In genomic region chr17:49687878-49688491, GRCh38 we compare ENCODE assay signal across 9 cellular contexts. TPM values are rescaled to one million over a fixed set of nuclear protein-coding genes. Genes with fewer than 3 reads are reported as not detected.
DNase-seq lines count a peak whose midpoint lies in the region; ATAC-seq and TF ChIP-seq lines count a peak whose summit lies in the region.
"Had no signal": no experiment of that assay in that cellular context is flagged by ENCODE, and none has a peak within 500 bp of the region (broad histone marks: within the 10 kb centered on the region; RNA-seq: fewer than 3 reads in every experiment).

No MANE protein-coding gene starts in this region.

- peak in 1 of 2 donors; percentile 5 for TF ChIP-seq RAD21 in liver (IDR thresholded peaks at IDR 0.05)

- H3K4me1 ChIP-seq in liver (ENCODE audit: control insufficient read depth in 4 of 4, insufficient read depth in 4 of 4, low read length in 3 of 4) (no peaks in the 10 kb centered on the region), upper lobe of left lung (peaks cover 35 to 52% (median 42%) of the 10 kb centered on the region in 4 donors)

- no peaks in the 10 kb centered on the region for H3K27me3 ChIP-seq in liver (ENCODE audit: control insufficient read depth in 4 of 4, insufficient read depth in 4 of 4, low read length in 3 of 4)
- H3K27me3 ChIP-seq in upper lobe of left lung = no peaks in the 10 kb centered on the region

- intact Hi-C loops in activated T-helper 2 cell treated with anti-CD3 and anti-CD28 coated beads, Interferon-gamma antibody, Interleukin-2, Interleukin-4, amounts not matched to agents 10 μg/mL and 5 μg/mL and 100 μg/mL, durations not matched to agents 14 hours and 24 hours and 36 hours (cut with micrococcal nuclease) = no loop called here

- no peaks in the 10 kb centered on the region for H3K9me3 Mint-ChIP-seq in activated T-cell treated with anti-CD3 and anti-CD28 coated beads, Interleukin-2, amount 50 U/mL, for 4 hours
- H3K9me3 Mint-ChIP-seq in activated T-helper 2 cell treated with anti-CD3 and anti-CD28 coated beads, Interferon-gamma antibody, Interleukin-2, Interleukin-4, amounts not matched to agents 10 μg/mL and 5 μg/mL and 100 μg/mL, durations not matched to agents 14 hours and 24 hours and 36 hours = peaks cover 5% of the 10 kb centered on the region

- H3K4me3 Mint-ChIP-seq in activated T-cell treated with anti-CD3 and anti-CD28 coated beads, Interleukin-2, amount 50 U/mL, for 4 hours = peak overlapping the region; percentile 75
- no peak overlapping the region for H3K4me3 Mint-ChIP-seq in activated T-helper 2 cell treated with anti-CD3 and anti-CD28 coated beads, Interferon-gamma antibody, Interleukin-2, Interleukin-4, amounts not matched to agents 10 μg/mL and 5 μg/mL and 100 μg/mL, durations not matched to agents 14 hours and 24 hours and 36 hours (ENCODE audit: low read depth)

- H3K27ac Mint-ChIP-seq in activated T-helper 2 cell treated with anti-CD3 and anti-CD28 coated beads, Interferon-gamma antibody, Interleukin-2, Interleukin-4, amounts not matched to agents 10 μg/mL and 5 μg/mL and 100 μg/mL, durations not matched to agents 14 hours and 24 hours and 36 hours = peak overlapping the region; percentile 93

- H3K36me3 Mint-ChIP-seq in activated T-cell treated with anti-CD3 and anti-CD28 coated beads, Interleukin-2, amount 50 U/mL, for 4 hours (ENCODE audit: insufficient read depth) = no peaks in the 10 kb centered on the region
- peaks cover 5% of the 10 kb centered on the region for H3K36me3 Mint-ChIP-seq in activated T-helper 2 cell treated with anti-CD3 and anti-CD28 coated beads, Interferon-gamma antibody, Interleukin-2, Interleukin-4, amounts not matched to agents 10 μg/mL and 5 μg/mL and 100 μg/mL, durations not matched to agents 14 hours and 24 hours and 36 hours (ENCODE audit: low read depth)

- H3K9me3 ChIP-seq in liver (ENCODE audit: control insufficient read depth in 4 of 4, low read length in 3 of 4) (no peaks in the 10 kb centered on the region), upper lobe of left lung (no peaks in the 10 kb centered on the region)

- no peak for TF ChIP-seq POLR2A in upper lobe of left lung (IDR thresholded peaks at IDR 0.05)

- no peak for TF ChIP-seq CTCF in liver (IDR thresholded peaks at IDR 0.05; ENCODE audit: low read depth, low read length, missing input control)
- TF ChIP-seq CTCF in upper lobe of left lung (IDR thresholded peaks at IDR 0.05) = no peak

- H3K9ac ChIP-seq in liver (ENCODE audit: low read depth in 1 of 2, low read length in 2 of 2) = no peak overlapping the region

- H3K36me3 ChIP-seq in liver (ENCODE audit: control insufficient read depth in 4 of 4, insufficient read depth in 3 of 4, low read depth in 1 of 4, low read length in 3 of 4) (no peaks in the 10 kb centered on the region), upper lobe of left lung (no peaks in the 10 kb centered on the region)

- H3K27me3 Mint-ChIP-seq in activated T-cell treated with anti-CD3 and anti-CD28 coated beads, Interleukin-2, amount 50 U/mL, for 4 hours (ENCODE audit: low read depth) = no peaks in the 10 kb centered on the region
- no peaks in the 10 kb centered on the region for H3K27me3 Mint-ChIP-seq in activated T-helper 2 cell treated with anti-CD3 and anti-CD28 coated beads, Interferon-gamma antibody, Interleukin-2, Interleukin-4, amounts not matched to agents 10 μg/mL and 5 μg/mL and 100 μg/mL, durations not matched to agents 14 hours and 24 hours and 36 hours (ENCODE audit: low read depth)

- H3K4me3 ChIP-seq in liver (ENCODE audit: low read depth in 1 of 3, low read length in 3 of 3) (no peak overlapping the region), upper lobe of left lung (peak overlapping the region in 2 of 4 donors; percentile 5 to 6)

- H3K4me1 Mint-ChIP-seq in activated T-cell treated with anti-CD3 and anti-CD28 coated beads, Interleukin-2, amount 50 U/mL, for 4 hours (ENCODE audit: low read depth) = peaks cover 39% of the 10 kb centered on the region
- peaks cover 19% of the 10 kb centered on the region for H3K4me1 Mint-ChIP-seq in activated T-helper 2 cell treated with anti-CD3 and anti-CD28 coated beads, Interferon-gamma antibody, Interleukin-2, Interleukin-4, amounts not matched to agents 10 μg/mL and 5 μg/mL and 100 μg/mL, durations not matched to agents 14 hours and 24 hours and 36 hours (ENCODE audit: low read depth)

- DNase-seq in activated T-cell treated with anti-CD3 and anti-CD28 coated beads, Interleukin-2, amount 50 U/mL, for 4 hours = no peak
- DNase-seq in activated T-cell treated with anti-CD3 and anti-CD28 coated beads, Interleukin-2, amount 50 U/mL, for 1 hour = no peak
- no peak for DNase-seq in activated T-helper 2 cell treated with anti-CD3 and anti-CD28 coated beads, Interferon-gamma antibody, Interleukin-2, Interleukin-4, amounts not matched to agents 10 μg/mL and 5 μg/mL and 100 μg/mL, durations not matched to agents 14 hours and 24 hours and 36 hours (ENCODE audit: low spot score)
- peak in 1 of 2 donors; percentile 57 for DNase-seq in upper lobe of left lung
- DNase-seq in putamen (ENCODE audit: low spot score) = no peak
- no peak for DNase-seq in anterior cingulate cortex (lab: John Stamatoyannopoulos, UW)
- DNase-seq: NCI-H1436 treated with DMSO at 0.1 percent for 48 hours had no signal

- WGBS in liver = 56% methylated on average over 10 of the region's 10 CpGs
- WGBS in upper lobe of left lung, 2 donors = 39% methylated on average over 10 of the region's 10 CpGs

- peak in 2 of 4 donors; percentile 47 to 85 for TF ChIP-seq EP300 in upper lobe of left lung (IDR thresholded peaks at IDR 0.05)

- ATAC-seq in activated T-cell treated with anti-CD3 and anti-CD28 coated beads, Interleukin-2, amount 50 U/mL, for 4 hours = peak; percentile 66 to 78
- ATAC-seq in upper lobe of left lung (ENCODE audit: low FRiP score in 2 of 2) (peak; percentile 53 to 55), GM21529 (IDR thresholded peaks at IDR 0.05; ENCODE audit: unreplicated experiment) (no peak)

- H3K27ac ChIP-seq in liver (ENCODE audit: low read depth in 1 of 2, low read length in 2 of 2) = peak overlapping the region in 1 of 2 donors; percentile 32
- H3K27ac ChIP-seq in upper lobe of left lung = peak overlapping the region; percentile 70 to 85 (median 82)

TF ChIP-seq in liver, 16 proteins besides CTCF, POLR2A, EP300 and RAD21 (continues in another document):
- TF ChIP-seq HNF4G (IDR thresholded peaks at IDR 0.05) (no peak), MAX (IDR thresholded peaks at IDR 0.05) (peak; percentile 95), YY1 (IDR thresholded peaks at IDR 0.05) (no peak), REST (IDR thresholded peaks at IDR 0.05) (no peak), HNF4A (conservative IDR thresholded peaks at IDR 0.05) (no peak), EGR1 (IDR thresholded peaks at IDR 0.05; ENCODE audit: low read depth in 2 of 2) (no peak), SP1 (IDR thresholded peaks at IDR 0.05) (peak; percentile 35), NR2F2 (IDR thresholded peaks at IDR 0.05) (peak; percentile 55), FOXA2 (IDR thresholded peaks at IDR 0.05) (no peak), RXRA (IDR thresholded peaks at IDR 0.05) (peak in 1 of 2 donors; percentile 20)

RNA-seq across cellular contexts. Expression of gene SPOP, which starts 10.1 kb away (rescaled TPM):
- 10 to 100 TPM; 61.4 to 78.1 (median 71.9) TPM for total RNA-seq in activated T-cell treated with anti-CD3 and anti-CD28 coated beads, Interleukin-2, amount 50 U/mL, for 4 hours
- total RNA-seq in activated T-helper 2 cell treated with anti-CD3 and anti-CD28 coated beads, Interferon-gamma antibody, Interleukin-2, Interleukin-4, amounts not matched to agents 10 μg/mL and 5 μg/mL and 100 μg/mL, durations not matched to agents 14 hours and 24 hours and 36 hours = 50.1 and 59.6 TPM in 2 replicates
- total RNA-seq in liver (10 to 100 TPM; 48.6 to 50.8 TPM), upper lobe of left lung (10 to 100 TPM; 56.6 to 99.2 (median 80.4) TPM)
- 10 to 100 TPM; 21.6 to 36.3 TPM for polyA plus RNA-seq in liver

RNA-seq across cellular contexts. Expression of gene SLC35B1, which starts 19.8 kb away (rescaled TPM):
- 10 to 100 TPM; 89.1 to 90.4 (median 90.3) TPM for total RNA-seq in activated T-cell treated with anti-CD3 and anti-CD28 coated beads, Interleukin-2, amount 50 U/mL, for 4 hours
- total RNA-seq in activated T-helper 2 cell treated with anti-CD3 and anti-CD28 coated beads, Interferon-gamma antibody, Interleukin-2, Interleukin-4, amounts not matched to agents 10 μg/mL and 5 μg/mL and 100 μg/mL, durations not matched to agents 14 hours and 24 hours and 36 hours = 75.7 and 80.7 TPM in 2 replicates
- 10 to 100 TPM; 29.8 to 90.1 TPM for total RNA-seq in liver
- 10 to 100 TPM; 67.0 to 86.5 TPM for polyA plus RNA-seq in liver
- total RNA-seq in upper lobe of left lung = 10 to 100 TPM; 16.2 to 57.4 (median 42.2) TPM
